ENCODE assay signal across 9 cellular contexts in the genomic region with DNA sequence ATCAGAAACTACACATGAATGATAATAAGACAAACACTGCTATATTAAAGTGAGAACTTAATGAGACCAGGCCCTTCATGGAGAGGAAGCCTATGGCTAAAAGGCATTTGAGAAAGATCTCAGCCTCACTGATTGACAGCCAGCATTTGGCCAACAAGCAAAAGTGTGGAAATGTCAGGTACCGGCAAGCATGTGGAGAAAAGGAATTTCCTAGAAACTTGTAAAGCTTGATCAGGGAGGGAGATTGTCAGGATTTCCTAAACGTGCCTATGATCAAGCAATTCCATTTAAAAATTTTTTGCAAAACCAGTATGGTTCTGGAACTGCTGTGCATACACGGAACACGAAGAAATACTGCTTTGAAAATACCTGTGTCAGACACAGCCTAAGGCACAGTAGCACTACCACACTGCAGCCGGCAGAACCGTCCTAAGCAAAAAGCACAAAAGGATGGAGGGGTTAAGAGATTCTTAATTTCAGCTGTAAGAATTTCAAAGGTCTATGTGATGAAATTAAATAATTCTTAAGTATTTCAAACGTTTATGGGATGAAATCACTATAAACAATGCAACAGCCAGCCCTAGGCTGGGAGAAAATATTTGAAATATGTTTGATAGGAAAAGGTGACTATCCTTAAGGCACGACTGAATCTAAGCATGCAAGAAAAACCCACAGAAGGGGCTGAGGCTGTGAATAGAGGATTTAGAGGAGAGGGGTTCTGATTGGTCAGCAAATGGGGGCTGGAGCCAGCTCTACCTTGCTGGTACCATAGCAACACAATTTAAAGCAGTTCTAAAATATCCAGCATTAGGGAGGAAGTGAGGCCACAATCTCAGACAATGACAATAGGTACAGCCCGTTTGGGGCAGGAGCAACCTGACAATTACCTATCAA.
DNase-seq lines count a peak whose midpoint lies in the region; ATAC-seq and TF ChIP-seq lines count a peak whose summit lies in the region.
"Had no signal": no experiment of that assay in that cellular context is flagged by ENCODE, and none has a peak within 500 bp of the region (broad histone marks: within the 10 kb centered on the region; RNA-seq: fewer than 3 reads in every experiment).

No MANE protein-coding gene starts in this region.

- peak overlapping the region; percentile 75 for H3K4me3 Mint-ChIP-seq in MCF 10A (ENCODE audit: unreplicated experiment)
- peak overlapping the region; percentile 85 for H3K4me3 Mint-ChIP-seq in activated T-helper 2 cell treated with anti-CD3 and anti-CD28 coated beads, Interferon-gamma antibody, Interleukin-2, Interleukin-4, amounts not matched to agents 10 μg/mL and 5 μg/mL and 100 μg/mL, durations not matched to agents 14 hours and 24 hours and 36 hours (ENCODE audit: low read depth)

- H3K9me3 Mint-ChIP-seq in MCF 10A (ENCODE audit: unreplicated experiment), result no peaks in the 10 kb centered on the region
- no peaks in the 10 kb centered on the region for H3K9me3 Mint-ChIP-seq in activated T-helper 2 cell treated with anti-CD3 and anti-CD28 coated beads, Interferon-gamma antibody, Interleukin-2, Interleukin-4, amounts not matched to agents 10 μg/mL and 5 μg/mL and 100 μg/mL, durations not matched to agents 14 hours and 24 hours and 36 hours

- H3K27ac ChIP-seq in breast epithelium (no peak overlapping the region), left lung (peak overlapping the region in 1 of 2 donors; percentile 98), upper lobe of right lung (no peak overlapping the region)

- TF ChIP-seq CTCF in MCF 10A (IDR thresholded peaks at IDR 0.05; ENCODE audit: unreplicated experiment), result no peak
- TF ChIP-seq CTCF in breast epithelium (IDR thresholded peaks at IDR 0.05), result no peak
- no peak for TF ChIP-seq CTCF in left lung (IDR thresholded peaks at IDR 0.05)
- TF ChIP-seq CTCF in upper lobe of right lung (IDR thresholded peaks at IDR 0.05), result no peak

- ATAC-seq in left lung (peak; percentile 4), upper lobe of right lung (no peak), HG02938 (IDR thresholded peaks at IDR 0.05; ENCODE audit: unreplicated experiment) (no peak), HG02870 (IDR thresholded peaks at IDR 0.05; ENCODE audit: unreplicated experiment) (no peak)

- H3K4me1 ChIP-seq in breast epithelium (no peaks in the 10 kb centered on the region), left lung (no peaks in the 10 kb centered on the region), upper lobe of right lung (no peaks in the 10 kb centered on the region)

- BruUV-seq in MCF 10A (replicated peaks; lab: Mats Ljungman, UMichigan), result no TSS peak

- peaks cover 13% of the 10 kb centered on the region for H3K4me1 Mint-ChIP-seq in MCF 10A (ENCODE audit: insufficient read depth, unreplicated experiment)
- peaks cover 18% of the 10 kb centered on the region for H3K4me1 Mint-ChIP-seq in activated T-helper 2 cell treated with anti-CD3 and anti-CD28 coated beads, Interferon-gamma antibody, Interleukin-2, Interleukin-4, amounts not matched to agents 10 μg/mL and 5 μg/mL and 100 μg/mL, durations not matched to agents 14 hours and 24 hours and 36 hours (ENCODE audit: low read depth)

- no peaks in the 10 kb centered on the region for H3K36me3 ChIP-seq in breast epithelium
- H3K36me3 ChIP-seq in left lung, result no peaks in the 10 kb centered on the region
- H3K36me3 ChIP-seq in upper lobe of right lung, result no peaks in the 10 kb centered on the region

- POLR2A ChIA-PET in MCF 10A (lab: Yijun Ruan, JAX), result interaction anchor here (1.1 kb wide), 1 partner anchor 8 kb away, joined by 4 read pairs; no protein-coding TSS in a partner anchor

- no peaks in the 10 kb centered on the region for H3K9me3 ChIP-seq in breast epithelium
- H3K9me3 ChIP-seq in left lung, result no peaks in the 10 kb centered on the region
- H3K9me3 ChIP-seq in upper lobe of right lung, result no peaks in the 10 kb centered on the region

- intact Hi-C loops in MCF 10A (cut with micrococcal nuclease) (no loop called here), breast epithelium (cut with DNase I; ENCODE audit: low total_unique reads) (no loop called here), left lung (cut with DNase I) (no loop called here), upper lobe of right lung (cut with DNase I) (no loop called here)
- intact Hi-C loops in activated T-helper 2 cell treated with anti-CD3 and anti-CD28 coated beads, Interferon-gamma antibody, Interleukin-2, Interleukin-4, amounts not matched to agents 10 μg/mL and 5 μg/mL and 100 μg/mL, durations not matched to agents 14 hours and 24 hours and 36 hours (cut with micrococcal nuclease), result loop anchor here (2.0 to 5.0 kb wide), 2 partner anchors 645 to 1126 kb away; a partner anchor contains a TSS

- TF ChIP-seq POLR2A in breast epithelium (IDR thresholded peaks at IDR 0.05), result no peak

- DNase-seq in MCF 10A (ENCODE audit: unreplicated experiment), result no peak
- DNase-seq in breast epithelium (ENCODE audit: low spot score in 2 of 2), result no peak
- no peak for DNase-seq in activated T-helper 2 cell treated with anti-CD3 and anti-CD28 coated beads, Interferon-gamma antibody, Interleukin-2, Interleukin-4, amounts not matched to agents 10 μg/mL and 5 μg/mL and 100 μg/mL, durations not matched to agents 14 hours and 24 hours and 36 hours (ENCODE audit: low spot score)
- DNase-seq in left lung, result no peak
- no peak for DNase-seq in upper lobe of right lung
- no peak for DNase-seq in NCI-H128 (lab: John Stamatoyannopoulos, UW; ENCODE audit: unreplicated experiment)
- DNase-seq: midbrain had no signal

- peak overlapping the region; percentile 32 for H3K27ac Mint-ChIP-seq in MCF 10A (ENCODE audit: low read depth, unreplicated experiment)
- no peak overlapping the region for H3K27ac Mint-ChIP-seq in activated T-helper 2 cell treated with anti-CD3 and anti-CD28 coated beads, Interferon-gamma antibody, Interleukin-2, Interleukin-4, amounts not matched to agents 10 μg/mL and 5 μg/mL and 100 μg/mL, durations not matched to agents 14 hours and 24 hours and 36 hours

- peaks cover 14% of the 10 kb centered on the region for H3K36me3 Mint-ChIP-seq in MCF 10A (ENCODE audit: insufficient read depth, unreplicated experiment)
- no peaks in the 10 kb centered on the region for H3K36me3 Mint-ChIP-seq in activated T-helper 2 cell treated with anti-CD3 and anti-CD28 coated beads, Interferon-gamma antibody, Interleukin-2, Interleukin-4, amounts not matched to agents 10 μg/mL and 5 μg/mL and 100 μg/mL, durations not matched to agents 14 hours and 24 hours and 36 hours (ENCODE audit: low read depth)

- no peak overlapping the region for H3K4me3 ChIP-seq in breast epithelium
- H3K4me3 ChIP-seq in left lung, result no peak overlapping the region
- H3K4me3 ChIP-seq in upper lobe of right lung, result peak overlapping the region; percentile 82

- H3K27me3 ChIP-seq in breast epithelium (no peaks in the 10 kb centered on the region), left lung (no peaks in the 10 kb centered on the region), upper lobe of right lung (no peaks in the 10 kb centered on the region)

- H3K27me3 Mint-ChIP-seq in MCF 10A (ENCODE audit: insufficient read depth, unreplicated experiment), result no peaks in the 10 kb centered on the region
- peaks cover 8% of the 10 kb centered on the region for H3K27me3 Mint-ChIP-seq in activated T-helper 2 cell treated with anti-CD3 and anti-CD28 coated beads, Interferon-gamma antibody, Interleukin-2, Interleukin-4, amounts not matched to agents 10 μg/mL and 5 μg/mL and 100 μg/mL, durations not matched to agents 14 hours and 24 hours and 36 hours (ENCODE audit: low read depth)

- CTCF ChIA-PET in MCF 10A (lab: Yijun Ruan, JAX), result no interaction called here
